Comparison of ENCODE assay signal across 1 cellular context in the genomic region with DNA sequence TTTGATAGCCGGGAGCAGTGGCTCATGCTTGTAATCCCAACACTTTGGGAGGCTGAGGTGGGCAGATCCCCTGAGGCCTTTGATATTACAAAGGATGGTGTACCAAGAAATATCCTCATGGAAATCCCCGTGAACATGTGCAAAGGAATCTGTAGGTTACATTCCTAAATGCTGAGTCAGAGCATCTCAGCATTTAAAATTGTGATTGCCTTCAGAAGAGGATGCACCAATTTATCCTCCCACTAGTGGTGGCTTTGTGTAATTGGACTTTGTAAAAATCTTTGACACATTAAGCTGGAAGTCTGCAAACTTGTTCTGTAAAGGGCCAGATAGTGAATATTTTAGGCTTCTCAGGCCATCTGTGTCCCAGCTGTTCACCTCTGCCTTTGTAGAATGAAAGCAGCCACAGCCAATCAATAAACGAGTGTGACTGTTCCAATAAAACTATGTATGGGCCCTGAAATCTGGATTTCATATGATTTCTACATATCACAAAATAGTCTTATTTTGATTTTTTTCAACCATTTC.
TF ChIP-seq lines count a peak whose summit lies in the region.

No MANE protein-coding gene starts in this region.

TF ChIP-seq in HepG2, 621 proteins besides CTCF, POLR2A, EP300 and RAD21 (continued from another document):
- TF ChIP-seq, protein P1, sequence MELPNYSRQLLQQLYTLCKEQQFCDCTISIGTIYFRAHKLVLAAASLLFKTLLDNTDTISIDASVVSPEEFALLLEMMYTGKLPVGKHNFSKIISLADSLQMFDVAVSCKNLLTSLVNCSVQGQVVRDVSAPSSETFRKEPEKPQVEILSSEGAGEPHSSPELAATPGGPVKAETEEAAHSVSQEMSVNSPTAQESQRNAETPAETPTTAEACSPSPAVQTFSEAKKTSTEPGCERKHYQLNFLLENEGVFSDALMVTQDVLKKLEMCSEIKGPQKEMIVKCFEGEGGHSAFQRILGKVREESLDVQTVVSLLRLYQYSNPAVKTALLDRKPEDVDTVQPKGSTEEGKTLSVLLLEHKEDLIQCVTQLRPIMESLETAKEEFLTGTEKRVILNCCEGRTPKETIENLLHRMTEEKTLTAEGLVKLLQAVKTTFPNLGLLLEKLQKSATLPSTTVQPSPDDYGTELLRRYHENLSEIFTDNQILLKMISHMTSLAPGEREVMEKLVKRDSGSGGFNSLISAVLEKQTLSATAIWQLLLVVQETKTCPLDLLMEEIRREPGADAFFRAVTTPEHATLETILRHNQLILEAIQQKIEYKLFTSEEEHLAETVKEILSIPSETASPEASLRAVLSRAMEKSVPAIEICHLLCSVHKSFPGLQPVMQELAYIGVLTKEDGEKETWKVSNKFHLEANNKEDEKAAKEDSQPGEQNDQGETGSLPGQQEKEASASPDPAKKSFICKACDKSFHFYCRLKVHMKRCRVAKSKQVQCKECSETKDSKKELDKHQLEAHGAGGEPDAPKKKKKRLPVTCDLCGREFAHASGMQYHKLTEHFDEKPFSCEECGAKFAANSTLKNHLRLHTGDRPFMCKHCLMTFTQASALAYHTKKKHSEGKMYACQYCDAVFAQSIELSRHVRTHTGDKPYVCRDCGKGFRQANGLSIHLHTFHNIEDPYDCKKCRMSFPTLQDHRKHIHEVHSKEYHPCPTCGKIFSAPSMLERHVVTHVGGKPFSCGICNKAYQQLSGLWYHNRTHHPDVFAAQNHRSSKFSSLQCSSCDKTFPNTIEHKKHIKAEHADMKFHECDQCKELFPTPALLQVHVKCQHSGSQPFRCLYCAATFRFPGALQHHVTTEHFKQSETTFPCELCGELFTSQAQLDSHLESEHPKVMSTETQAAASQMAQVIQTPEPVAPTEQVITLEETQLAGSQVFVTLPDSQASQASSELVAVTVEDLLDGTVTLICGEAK (IDR thresholded peaks at IDR 0.05) = no peak
- TF ChIP-seq, protein P1 (CRISPR knock-in tag; IDR thresholded peaks at IDR 0.05) = no peak
- TF ChIP-seq ZFP36L2 (CRISPR knock-in tag; IDR thresholded peaks at IDR 0.05) (no peak), ZNF224 (CRISPR knock-in tag; IDR thresholded peaks at IDR 0.05) (no peak), KDM5A (IDR thresholded peaks at IDR 0.05; ENCODE audit: borderline replicate concordance, low read length) (no peak), MTF1 (CRISPR knock-in tag; IDR thresholded peaks at IDR 0.05) (no peak), SMYD3 (CRISPR knock-in tag; IDR thresholded peaks at IDR 0.05) (no peak), XRCC5 (optimal IDR thresholded peaks at IDR 0.05; ENCODE audit: low read length) (peak; percentile 13), ZNF546 (CRISPR knock-in tag; conservative IDR thresholded peaks at IDR 0.05) (no peak), TEAD3 (CRISPR knock-in tag; optimal IDR thresholded peaks at IDR 0.05; ENCODE audit: borderline replicate concordance) (peak; percentile 75), ARNTL (CRISPR knock-in tag; IDR thresholded peaks at IDR 0.05) (no peak), ZBTB8A (CRISPR knock-in tag; IDR thresholded peaks at IDR 0.05; ENCODE audit: borderline replicate concordance, low read depth) (no peak), RFX3 (CRISPR knock-in tag; IDR thresholded peaks at IDR 0.05) (no peak), ZNF446 (CRISPR knock-in tag; IDR thresholded peaks at IDR 0.05) (no peak), ZNF329 (CRISPR knock-in tag; IDR thresholded peaks at IDR 0.05; ENCODE audit: low read depth) (no peak), SIN3A (IDR thresholded peaks at IDR 0.05; ENCODE audit: borderline replicate concordance, low read depth, low read length) (no peak), HOXA3 (CRISPR knock-in tag; IDR thresholded peaks at IDR 0.05) (no peak), TBX2 (CRISPR knock-in tag; IDR thresholded peaks at IDR 0.05; ENCODE audit: borderline replicate concordance) (no peak), ZKSCAN8 (CRISPR knock-in tag; IDR thresholded peaks at IDR 0.05; ENCODE audit: borderline replicate concordance) (peak; percentile 36; the same call in 1 of the 2 replicates), MED13 (CRISPR knock-in tag; IDR thresholded peaks at IDR 0.05) (no peak), ZNF816 (CRISPR knock-in tag; IDR thresholded peaks at IDR 0.05; ENCODE audit: borderline replicate concordance) (no peak)
- TF ChIP-seq, protein P2, sequence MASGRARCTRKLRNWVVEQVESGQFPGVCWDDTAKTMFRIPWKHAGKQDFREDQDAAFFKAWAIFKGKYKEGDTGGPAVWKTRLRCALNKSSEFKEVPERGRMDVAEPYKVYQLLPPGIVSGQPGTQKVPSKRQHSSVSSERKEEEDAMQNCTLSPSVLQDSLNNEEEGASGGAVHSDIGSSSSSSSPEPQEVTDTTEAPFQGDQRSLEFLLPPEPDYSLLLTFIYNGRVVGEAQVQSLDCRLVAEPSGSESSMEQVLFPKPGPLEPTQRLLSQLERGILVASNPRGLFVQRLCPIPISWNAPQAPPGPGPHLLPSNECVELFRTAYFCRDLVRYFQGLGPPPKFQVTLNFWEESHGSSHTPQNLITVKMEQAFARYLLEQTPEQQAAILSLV (CRISPR knock-in tag; IDR thresholded peaks at IDR 0.05; ENCODE audit: borderline replicate concordance) = no peak
- TF ChIP-seq, protein P3, sequence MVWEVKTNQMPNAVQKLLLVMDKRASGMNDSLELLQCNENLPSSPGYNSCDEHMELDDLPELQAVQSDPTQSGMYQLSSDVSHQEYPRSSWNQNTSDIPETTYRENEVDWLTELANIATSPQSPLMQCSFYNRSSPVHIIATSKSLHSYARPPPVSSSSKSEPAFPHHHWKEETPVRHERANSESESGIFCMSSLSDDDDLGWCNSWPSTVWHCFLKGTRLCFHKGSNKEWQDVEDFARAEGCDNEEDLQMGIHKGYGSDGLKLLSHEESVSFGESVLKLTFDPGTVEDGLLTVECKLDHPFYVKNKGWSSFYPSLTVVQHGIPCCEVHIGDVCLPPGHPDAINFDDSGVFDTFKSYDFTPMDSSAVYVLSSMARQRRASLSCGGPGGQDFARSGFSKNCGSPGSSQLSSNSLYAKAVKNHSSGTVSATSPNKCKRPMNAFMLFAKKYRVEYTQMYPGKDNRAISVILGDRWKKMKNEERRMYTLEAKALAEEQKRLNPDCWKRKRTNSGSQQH (CRISPR knock-in tag; IDR thresholded peaks at IDR 0.05; ENCODE audit: low read depth) = no peak
